8 cellular contexts compared by ENCODE assay signal in the genomic region with DNA sequence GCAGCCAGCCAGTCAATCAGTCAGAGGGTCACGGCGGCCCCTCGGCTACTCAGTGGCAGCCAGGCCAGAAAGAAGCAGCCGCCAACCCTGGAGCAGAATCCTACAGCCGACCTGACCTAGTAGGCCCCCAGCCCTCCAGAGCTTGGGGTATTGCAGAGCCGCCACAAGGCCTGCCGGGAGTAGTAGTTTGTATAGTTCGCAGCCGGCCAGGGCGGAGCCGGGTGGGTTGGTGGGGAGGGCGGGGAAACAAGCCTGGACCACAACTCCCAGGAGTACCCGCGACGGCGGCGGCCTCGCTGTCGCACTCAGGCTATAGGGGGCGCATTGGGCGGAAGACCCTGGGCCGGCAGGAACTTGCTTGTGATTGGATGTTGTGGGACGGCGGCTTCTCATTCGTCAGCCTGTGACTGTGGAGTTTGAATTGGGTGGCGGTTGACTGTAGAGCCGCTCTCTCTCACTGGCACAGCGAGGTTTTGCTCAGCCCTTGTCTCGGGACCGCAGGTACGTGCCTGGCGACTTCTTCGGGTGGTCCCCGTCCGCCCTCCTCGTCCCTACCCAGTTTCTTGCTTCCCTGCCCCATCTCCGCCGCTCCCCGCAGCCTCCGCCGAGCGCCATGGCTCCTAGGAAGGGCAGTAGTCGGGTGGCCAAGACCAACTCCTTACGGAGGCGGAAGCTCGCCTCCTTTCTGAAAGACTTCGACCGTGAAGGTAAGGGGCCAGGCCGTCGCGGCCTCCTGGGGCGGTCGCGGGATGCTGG. TPM values are rescaled to one million over a fixed set of nuclear protein-coding genes. Genes with fewer than 3 reads are reported as not detected.
DNase-seq lines count a peak whose midpoint lies in the region; ATAC-seq and TF ChIP-seq lines count a peak whose summit lies in the region.

A gene (plus strand): TSS at position 439 of the 756 bp plus-strand sequence. CDS start 175 bp downstream, at position 614.

- H3K27ac Mint-ChIP-seq in activated naive CD4-positive, alpha-beta T cell treated with anti-CD3 and anti-CD28 coated beads, Interleukin-2, amount 10 ng/mL, durations not matched to agents 7 days and 5 days: peak within 1 kb of the TSS; percentile 92

- peak within 1 kb of the TSS; percentile 94 for H3K4me3 Mint-ChIP-seq in activated naive CD4-positive, alpha-beta T cell treated with anti-CD3 and anti-CD28 coated beads, Interleukin-2, amount 10 ng/mL, durations not matched to agents 7 days and 5 days

- WGBS in gastroesophageal sphincter (ENCODE audit: low coverage in 1 of 2), 2 donors: 0 to 1% methylated on average over 1 to 26 of the region's 54 CpGs
- WGBS in suprapubic skin: under 1% methylated on average over 24 of the region's 54 CpGs

- H3K9me3 Mint-ChIP-seq in activated naive CD4-positive, alpha-beta T cell treated with anti-CD3 and anti-CD28 coated beads, Interleukin-2, amount 10 ng/mL, durations not matched to agents 7 days and 5 days: no peaks in the 10 kb centered on the region

- no peaks in the 10 kb centered on the region for H3K27me3 ChIP-seq in gastroesophageal sphincter
- no peaks in the 10 kb centered on the region for H3K27me3 ChIP-seq in suprapubic skin

- TF ChIP-seq EP300 in gastroesophageal sphincter (IDR thresholded peaks at IDR 0.05): no peak
- TF ChIP-seq EP300 in suprapubic skin (IDR thresholded peaks at IDR 0.05): no peak

- H3K36me3 Mint-ChIP-seq in activated naive CD4-positive, alpha-beta T cell treated with anti-CD3 and anti-CD28 coated beads, Interleukin-2, amount 10 ng/mL, durations not matched to agents 7 days and 5 days: peaks cover 30% of the 10 kb centered on the region

- ATAC-seq in HG02571 (IDR thresholded peaks at IDR 0.05; ENCODE audit: unreplicated experiment) (peak; percentile 76), gastroesophageal sphincter (peak; percentile 96)

- H3K27ac ChIP-seq in SK-N-MC (peak within 1 kb of the TSS; percentile 69; the same call in 1 of the 2 replicates), gastroesophageal sphincter (peak within 1 kb of the TSS; percentile 57 to 93 (median 90)), suprapubic skin (peak within 1 kb of the TSS; percentile 81)

- H3K36me3 ChIP-seq in SK-N-MC (ENCODE audit: insufficient read depth, low read length) (peaks cover 39% of the 10 kb centered on the region), gastroesophageal sphincter (peaks cover 0 to 11% of the 10 kb centered on the region in 2 donors), suprapubic skin (peaks cover 8% of the 10 kb centered on the region)

- H3K4me3 ChIP-seq in NB4 (ENCODE audit: low read depth, low read length): peak within 1 kb of the TSS; percentile 82
- H3K4me3 ChIP-seq in SK-N-MC: peak within 1 kb of the TSS; percentile 96
- peak within 1 kb of the TSS; percentile 48 to 79 for H3K4me3 ChIP-seq in gastroesophageal sphincter
- H3K4me3 ChIP-seq in suprapubic skin: peak within 1 kb of the TSS; percentile 78

- TF ChIP-seq POLR2A in NB4 (IDR thresholded peaks at IDR 0.05; ENCODE audit: extremely low read depth, insufficient read length): peak; percentile 68
- peak in 1 of 2 donors; percentile 9 for TF ChIP-seq POLR2A in gastroesophageal sphincter (IDR thresholded peaks at IDR 0.05)
- no peak for TF ChIP-seq POLR2A in suprapubic skin (IDR thresholded peaks at IDR 0.05)

- peaks cover 2 to 47% (median 24%) of the 10 kb centered on the region in 3 donors for H3K4me1 ChIP-seq in gastroesophageal sphincter
- H3K4me1 ChIP-seq in suprapubic skin: peaks cover 34% of the 10 kb centered on the region

- CTCF ChIA-PET in GM10248 (lab: Yijun Ruan, JAX): interaction anchor here (0.7 to 3.7 kb wide), 15 partner anchors 10 to 205 kb away, joined by 3 to 18 read pairs (median 3); a partner anchor contains a TSS
- CTCF ChIA-PET in activated naive CD4-positive, alpha-beta T cell treated with anti-CD3 and anti-CD28 coated beads, Interleukin-2, amount 10 ng/mL, durations not matched to agents 7 days and 5 days (lab: Charles Lee): interaction anchor here (1.6 to 1.9 kb wide), 3 partner anchors 11 to 284 kb away, joined by 3 to 10 read pairs (median 6); a partner anchor contains a TSS

- H3K9ac ChIP-seq in SK-N-MC (ENCODE audit: insufficient read length): peak within 1 kb of the TSS; percentile 93

- peaks cover 56% of the 10 kb centered on the region for H3K4me1 Mint-ChIP-seq in activated naive CD4-positive, alpha-beta T cell treated with anti-CD3 and anti-CD28 coated beads, Interleukin-2, amount 10 ng/mL, durations not matched to agents 7 days and 5 days

- peak; percentile 98 for DNase-seq in GM10248 (ENCODE audit: extremely low spot score)
- peak; percentile 98 for DNase-seq in NB4 (ENCODE audit: low read depth)
- DNase-seq in SK-N-MC (ENCODE audit: low read depth, low spot score): peak; percentile 85
- peak; percentile 99 for DNase-seq in activated naive CD4-positive, alpha-beta T cell treated with anti-CD3 and anti-CD28 coated beads, Interleukin-2, amount 10 ng/mL, durations not matched to agents 7 days and 5 days
- DNase-seq in non-pigmented ciliary epithelial cell (ENCODE audit: low read depth): peak; percentile 90
- DNase-seq in suprapubic skin (ENCODE audit: low spot score in 2 of 2): peak; percentile 99

- peak; percentile 59 for TF ChIP-seq CTCF in GM10248 (IDR thresholded peaks at IDR 0.05; ENCODE audit: control extremely low read depth, extremely low read depth, low read depth, missing control alignments)
- TF ChIP-seq CTCF in NB4 (IDR thresholded peaks at IDR 0.05; ENCODE audit: low read depth, low read length): peak; percentile 40
- peak in 3 of 4 experiments; percentile 51 to 75 (median 65) for TF ChIP-seq CTCF in gastroesophageal sphincter (IDR thresholded peaks at IDR 0.05)
- peak in 1 of 2 donors; percentile 71 for TF ChIP-seq CTCF in suprapubic skin (IDR thresholded peaks at IDR 0.05)

- no peaks in the 10 kb centered on the region for H3K9me3 ChIP-seq in SK-N-MC (ENCODE audit: low read depth, low read length)
- no peaks in the 10 kb centered on the region for H3K9me3 ChIP-seq in gastroesophageal sphincter
- no peaks in the 10 kb centered on the region for H3K9me3 ChIP-seq in suprapubic skin

- POLR2A ChIA-PET in GM10248 (lab: Yijun Ruan, JAX): interaction anchor here (0.8 to 1.4 kb wide), 2 partner anchors 77 to 167 kb away, joined by 4 to 5 read pairs; a partner anchor contains a TSS

- no peaks in the 10 kb centered on the region for H3K27me3 Mint-ChIP-seq in activated naive CD4-positive, alpha-beta T cell treated with anti-CD3 and anti-CD28 coated beads, Interleukin-2, amount 10 ng/mL, durations not matched to agents 7 days and 5 days

RNA-seq across cellular contexts. Expression of the gene that starts here (rescaled TPM):
- 1 to 10 TPM in 1 of 4 donors, under 1 TPM in 3; 0.13 to 1.1 (median 0.67) TPM for total RNA-seq in gastroesophageal sphincter
- 1 to 10 TPM; 2.7 to 6.2 (median 4.4) TPM for total RNA-seq in suprapubic skin

Comparison
In these comparisons a context has a peak if more than half of its experiments do, and no peak if none do; other contexts are left out.
1. Peak in every context shown above with its lines: DNase-seq, ATAC-seq, H3K4me3 ChIP-seq and H3K27ac ChIP-seq.